In the genomic region with DNA sequence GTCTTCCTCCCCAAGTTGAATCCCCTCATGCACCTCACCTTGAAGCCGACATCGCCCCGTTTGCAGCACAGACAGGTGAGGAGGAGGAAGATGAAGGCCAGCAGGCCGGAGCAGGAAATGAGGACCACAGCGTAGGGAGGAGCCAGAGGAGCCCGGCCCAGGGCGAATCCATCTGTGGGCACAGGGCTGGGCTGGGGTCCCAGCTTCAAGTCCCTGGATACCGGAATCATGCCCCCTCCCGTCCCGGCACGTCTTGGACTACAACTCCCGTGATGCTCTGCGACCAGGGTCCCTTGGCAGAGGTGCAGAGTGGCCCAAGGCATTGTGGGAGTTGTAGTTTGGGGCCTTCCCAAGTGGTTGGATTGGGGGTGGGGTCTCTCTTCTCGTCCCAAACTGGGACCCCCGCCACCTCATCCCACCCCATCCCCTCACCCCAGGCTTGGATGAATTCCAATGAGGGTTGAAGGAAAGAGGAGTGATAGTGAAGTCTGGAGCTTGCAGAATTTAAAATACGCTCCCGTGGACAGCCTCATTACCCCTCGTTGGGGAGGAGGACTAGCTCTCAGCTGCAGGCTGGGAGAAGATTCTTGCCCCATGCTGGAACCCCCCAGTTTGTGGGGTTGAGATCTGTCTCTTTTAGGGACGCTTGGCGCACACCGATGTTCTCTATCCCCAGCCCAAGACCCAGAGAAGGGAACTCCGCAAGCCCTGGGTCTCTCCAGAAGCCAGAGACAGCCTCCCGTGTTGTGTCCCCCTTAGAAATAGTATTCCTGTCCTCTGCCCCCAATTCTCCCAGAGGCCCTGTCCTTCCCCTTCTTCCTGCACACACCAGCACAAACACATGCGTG, we compare ENCODE assay signal across 1 cellular context.
TF ChIP-seq lines count a peak whose summit lies in the region.

No MANE protein-coding gene starts in this region.

TF ChIP-seq in HEK293, 187 proteins besides CTCF, POLR2A, EP300 and RAD21 (continued from another document and continues in another):
- TF ChIP-seq ZNF560 (tag by site-specific recombination; IDR thresholded peaks at IDR 0.05; ENCODE audit: borderline replicate concordance) (no peak), ZNF146 (tag by site-specific recombination; IDR thresholded peaks at IDR 0.05) (no peak), ZBTB21 (tag by site-specific recombination; IDR thresholded peaks at IDR 0.05) (no peak), ZNF274 (IDR thresholded peaks at IDR 0.05; ENCODE audit: low read length) (no peak), ZNF274 (tag by site-specific recombination; IDR thresholded peaks at IDR 0.05; ENCODE audit: borderline replicate concordance) (no peak), ZNF221 (tag by site-specific recombination; IDR thresholded peaks at IDR 0.05; ENCODE audit: borderline replicate concordance) (no peak), ZNF660 (tag by site-specific recombination; IDR thresholded peaks at IDR 0.05) (no peak), ZNF544 (tag by site-specific recombination; IDR thresholded peaks at IDR 0.05) (no peak), ZNF585B (tag by site-specific recombination; IDR thresholded peaks at IDR 0.05) (no peak), ZNF335 (tag by site-specific recombination; conservative IDR thresholded peaks at IDR 0.05) (peak; percentile 89), ZNF24 (tag by site-specific recombination; IDR thresholded peaks at IDR 0.05) (no peak), ZNF561 (tag by site-specific recombination; IDR thresholded peaks at IDR 0.05; ENCODE audit: borderline replicate concordance) (no peak), ZNF350 (tag by site-specific recombination; IDR thresholded peaks at IDR 0.05) (no peak), ZNF670 (tag by site-specific recombination; IDR thresholded peaks at IDR 0.05; ENCODE audit: low read depth) (no peak), YY1 (tag by site-specific recombination; IDR thresholded peaks at IDR 0.05) (no peak), ZNF121 (tag by site-specific recombination; IDR thresholded peaks at IDR 0.05) (no peak), IKZF3 (tag by site-specific recombination; IDR thresholded peaks at IDR 0.05) (no peak), HOXA7 (CRISPR knock-in tag; IDR thresholded peaks at IDR 0.05; ENCODE audit: borderline replicate concordance) (no peak), KLF9 (tag by site-specific recombination; IDR thresholded peaks at IDR 0.05; ENCODE audit: low read depth) (no peak), ZNF530 (tag by site-specific recombination; IDR thresholded peaks at IDR 0.05; ENCODE audit: low read depth) (no peak), TRIM28 (IDR thresholded peaks at IDR 0.05; ENCODE audit: borderline replicate concordance, low read length) (no peak), ZNF548 (tag by site-specific recombination; IDR thresholded peaks at IDR 0.05) (no peak), ZNF747 (tag by site-specific recombination; IDR thresholded peaks at IDR 0.05) (no peak), ZNF133 (tag by site-specific recombination; IDR thresholded peaks at IDR 0.05) (no peak), OVOL3 (tag by site-specific recombination; IDR thresholded peaks at IDR 0.05) (no peak), ZNF16 (tag by site-specific recombination; IDR thresholded peaks at IDR 0.05; ENCODE audit: low read depth) (no peak), ZNF473 (tag by site-specific recombination; IDR thresholded peaks at IDR 0.05) (no peak), ZNF558 (tag by site-specific recombination; IDR thresholded peaks at IDR 0.05) (no peak), SP3 (tag by site-specific recombination; IDR thresholded peaks at IDR 0.05) (peak; percentile 52), ZNF37A (tag by site-specific recombination; IDR thresholded peaks at IDR 0.05) (no peak), HOXD13 (CRISPR knock-in tag; IDR thresholded peaks at IDR 0.05; ENCODE audit: borderline replicate concordance) (no peak), ZBTB20 (tag by site-specific recombination; IDR thresholded peaks at IDR 0.05) (peak; percentile 50; the same call in 1 of the 2 replicates), ZNF302 (tag by site-specific recombination; IDR thresholded peaks at IDR 0.05; ENCODE audit: low read depth) (no peak), BCL11A (tag by site-specific recombination; IDR thresholded peaks at IDR 0.05; ENCODE audit: low read depth) (no peak), ZNF624 (tag by site-specific recombination; IDR thresholded peaks at IDR 0.05) (no peak)
- TF ChIP-seq, protein P1, sequence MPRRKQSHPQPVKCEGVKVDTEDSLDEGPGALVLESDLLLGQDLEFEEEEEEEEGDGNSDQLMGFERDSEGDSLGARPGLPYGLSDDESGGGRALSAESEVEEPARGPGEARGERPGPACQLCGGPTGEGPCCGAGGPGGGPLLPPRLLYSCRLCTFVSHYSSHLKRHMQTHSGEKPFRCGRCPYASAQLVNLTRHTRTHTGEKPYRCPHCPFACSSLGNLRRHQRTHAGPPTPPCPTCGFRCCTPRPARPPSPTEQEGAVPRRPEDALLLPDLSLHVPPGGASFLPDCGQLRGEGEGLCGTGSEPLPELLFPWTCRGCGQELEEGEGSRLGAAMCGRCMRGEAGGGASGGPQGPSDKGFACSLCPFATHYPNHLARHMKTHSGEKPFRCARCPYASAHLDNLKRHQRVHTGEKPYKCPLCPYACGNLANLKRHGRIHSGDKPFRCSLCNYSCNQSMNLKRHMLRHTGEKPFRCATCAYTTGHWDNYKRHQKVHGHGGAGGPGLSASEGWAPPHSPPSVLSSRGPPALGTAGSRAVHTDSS (tag by site-specific recombination; IDR thresholded peaks at IDR 0.05) = peak; percentile 96
- TF ChIP-seq, protein P2, sequence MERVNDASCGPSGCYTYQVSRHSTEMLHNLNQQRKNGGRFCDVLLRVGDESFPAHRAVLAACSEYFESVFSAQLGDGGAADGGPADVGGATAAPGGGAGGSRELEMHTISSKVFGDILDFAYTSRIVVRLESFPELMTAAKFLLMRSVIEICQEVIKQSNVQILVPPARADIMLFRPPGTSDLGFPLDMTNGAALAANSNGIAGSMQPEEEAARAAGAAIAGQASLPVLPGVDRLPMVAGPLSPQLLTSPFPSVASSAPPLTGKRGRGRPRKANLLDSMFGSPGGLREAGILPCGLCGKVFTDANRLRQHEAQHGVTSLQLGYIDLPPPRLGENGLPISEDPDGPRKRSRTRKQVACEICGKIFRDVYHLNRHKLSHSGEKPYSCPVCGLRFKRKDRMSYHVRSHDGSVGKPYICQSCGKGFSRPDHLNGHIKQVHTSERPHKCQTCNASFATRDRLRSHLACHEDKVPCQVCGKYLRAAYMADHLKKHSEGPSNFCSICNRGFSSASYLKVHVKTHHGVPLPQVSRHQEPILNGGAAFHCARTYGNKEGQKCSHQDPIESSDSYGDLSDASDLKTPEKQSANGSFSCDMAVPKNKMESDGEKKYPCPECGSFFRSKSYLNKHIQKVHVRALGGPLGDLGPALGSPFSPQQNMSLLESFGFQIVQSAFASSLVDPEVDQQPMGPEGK (tag by site-specific recombination; IDR thresholded peaks at IDR 0.05) = peak; percentile 51
- TF ChIP-seq, protein P3, sequence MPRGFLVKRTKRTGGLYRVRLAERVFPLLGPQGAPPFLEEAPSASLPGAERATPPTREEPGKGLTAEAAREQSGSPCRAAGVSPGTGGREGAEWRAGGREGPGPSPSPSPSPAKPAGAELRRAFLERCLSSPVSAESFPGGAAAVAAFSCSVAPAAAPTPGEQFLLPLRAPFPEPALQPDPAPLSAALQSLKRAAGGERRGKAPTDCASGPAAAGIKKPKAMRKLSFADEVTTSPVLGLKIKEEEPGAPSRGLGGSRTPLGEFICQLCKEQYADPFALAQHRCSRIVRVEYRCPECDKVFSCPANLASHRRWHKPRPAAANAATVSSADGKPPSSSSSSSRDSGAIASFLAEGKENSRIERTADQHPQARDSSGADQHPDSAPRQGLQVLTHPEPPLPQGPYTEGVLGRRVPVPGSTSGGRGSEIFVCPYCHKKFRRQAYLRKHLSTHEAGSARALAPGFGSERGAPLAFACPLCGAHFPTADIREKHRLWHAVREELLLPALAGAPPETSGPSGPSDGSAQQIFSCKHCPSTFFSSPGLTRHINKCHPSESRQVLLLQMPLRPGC (tag by site-specific recombination; IDR thresholded peaks at IDR 0.05) = no peak
- TF ChIP-seq, protein P4, sequence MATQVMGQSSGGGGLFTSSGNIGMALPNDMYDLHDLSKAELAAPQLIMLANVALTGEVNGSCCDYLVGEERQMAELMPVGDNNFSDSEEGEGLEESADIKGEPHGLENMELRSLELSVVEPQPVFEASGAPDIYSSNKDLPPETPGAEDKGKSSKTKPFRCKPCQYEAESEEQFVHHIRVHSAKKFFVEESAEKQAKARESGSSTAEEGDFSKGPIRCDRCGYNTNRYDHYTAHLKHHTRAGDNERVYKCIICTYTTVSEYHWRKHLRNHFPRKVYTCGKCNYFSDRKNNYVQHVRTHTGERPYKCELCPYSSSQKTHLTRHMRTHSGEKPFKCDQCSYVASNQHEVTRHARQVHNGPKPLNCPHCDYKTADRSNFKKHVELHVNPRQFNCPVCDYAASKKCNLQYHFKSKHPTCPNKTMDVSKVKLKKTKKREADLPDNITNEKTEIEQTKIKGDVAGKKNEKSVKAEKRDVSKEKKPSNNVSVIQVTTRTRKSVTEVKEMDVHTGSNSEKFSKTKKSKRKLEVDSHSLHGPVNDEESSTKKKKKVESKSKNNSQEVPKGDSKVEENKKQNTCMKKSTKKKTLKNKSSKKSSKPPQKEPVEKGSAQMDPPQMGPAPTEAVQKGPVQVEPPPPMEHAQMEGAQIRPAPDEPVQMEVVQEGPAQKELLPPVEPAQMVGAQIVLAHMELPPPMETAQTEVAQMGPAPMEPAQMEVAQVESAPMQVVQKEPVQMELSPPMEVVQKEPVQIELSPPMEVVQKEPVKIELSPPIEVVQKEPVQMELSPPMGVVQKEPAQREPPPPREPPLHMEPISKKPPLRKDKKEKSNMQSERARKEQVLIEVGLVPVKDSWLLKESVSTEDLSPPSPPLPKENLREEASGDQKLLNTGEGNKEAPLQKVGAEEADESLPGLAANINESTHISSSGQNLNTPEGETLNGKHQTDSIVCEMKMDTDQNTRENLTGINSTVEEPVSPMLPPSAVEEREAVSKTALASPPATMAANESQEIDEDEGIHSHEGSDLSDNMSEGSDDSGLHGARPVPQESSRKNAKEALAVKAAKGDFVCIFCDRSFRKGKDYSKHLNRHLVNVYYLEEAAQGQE (tag by site-specific recombination; IDR thresholded peaks at IDR 0.05) = no peak
- TF ChIP-seq, protein P5, sequence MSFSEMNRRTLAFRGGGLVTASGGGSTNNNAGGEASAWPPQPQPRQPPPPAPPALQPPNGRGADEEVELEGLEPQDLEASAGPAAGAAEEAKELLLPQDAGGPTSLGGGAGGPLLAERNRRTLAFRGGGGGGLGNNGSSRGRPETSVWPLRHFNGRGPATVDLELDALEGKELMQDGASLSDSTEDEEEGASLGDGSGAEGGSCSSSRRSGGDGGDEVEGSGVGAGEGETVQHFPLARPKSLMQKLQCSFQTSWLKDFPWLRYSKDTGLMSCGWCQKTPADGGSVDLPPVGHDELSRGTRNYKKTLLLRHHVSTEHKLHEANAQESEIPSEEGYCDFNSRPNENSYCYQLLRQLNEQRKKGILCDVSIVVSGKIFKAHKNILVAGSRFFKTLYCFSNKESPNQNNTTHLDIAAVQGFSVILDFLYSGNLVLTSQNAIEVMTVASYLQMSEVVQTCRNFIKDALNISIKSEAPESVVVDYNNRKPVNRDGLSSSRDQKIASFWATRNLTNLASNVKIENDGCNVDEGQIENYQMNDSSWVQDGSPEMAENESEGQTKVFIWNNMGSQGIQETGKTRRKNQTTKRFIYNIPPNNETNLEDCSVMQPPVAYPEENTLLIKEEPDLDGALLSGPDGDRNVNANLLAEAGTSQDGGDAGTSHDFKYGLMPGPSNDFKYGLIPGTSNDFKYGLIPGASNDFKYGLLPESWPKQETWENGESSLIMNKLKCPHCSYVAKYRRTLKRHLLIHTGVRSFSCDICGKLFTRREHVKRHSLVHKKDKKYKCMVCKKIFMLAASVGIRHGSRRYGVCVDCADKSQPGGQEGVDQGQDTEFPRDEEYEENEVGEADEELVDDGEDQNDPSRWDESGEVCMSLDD (tag by site-specific recombination; IDR thresholded peaks at IDR 0.05) = peak; percentile 46; the same call in 1 of the 2 replicates
- TF ChIP-seq, protein P6, sequence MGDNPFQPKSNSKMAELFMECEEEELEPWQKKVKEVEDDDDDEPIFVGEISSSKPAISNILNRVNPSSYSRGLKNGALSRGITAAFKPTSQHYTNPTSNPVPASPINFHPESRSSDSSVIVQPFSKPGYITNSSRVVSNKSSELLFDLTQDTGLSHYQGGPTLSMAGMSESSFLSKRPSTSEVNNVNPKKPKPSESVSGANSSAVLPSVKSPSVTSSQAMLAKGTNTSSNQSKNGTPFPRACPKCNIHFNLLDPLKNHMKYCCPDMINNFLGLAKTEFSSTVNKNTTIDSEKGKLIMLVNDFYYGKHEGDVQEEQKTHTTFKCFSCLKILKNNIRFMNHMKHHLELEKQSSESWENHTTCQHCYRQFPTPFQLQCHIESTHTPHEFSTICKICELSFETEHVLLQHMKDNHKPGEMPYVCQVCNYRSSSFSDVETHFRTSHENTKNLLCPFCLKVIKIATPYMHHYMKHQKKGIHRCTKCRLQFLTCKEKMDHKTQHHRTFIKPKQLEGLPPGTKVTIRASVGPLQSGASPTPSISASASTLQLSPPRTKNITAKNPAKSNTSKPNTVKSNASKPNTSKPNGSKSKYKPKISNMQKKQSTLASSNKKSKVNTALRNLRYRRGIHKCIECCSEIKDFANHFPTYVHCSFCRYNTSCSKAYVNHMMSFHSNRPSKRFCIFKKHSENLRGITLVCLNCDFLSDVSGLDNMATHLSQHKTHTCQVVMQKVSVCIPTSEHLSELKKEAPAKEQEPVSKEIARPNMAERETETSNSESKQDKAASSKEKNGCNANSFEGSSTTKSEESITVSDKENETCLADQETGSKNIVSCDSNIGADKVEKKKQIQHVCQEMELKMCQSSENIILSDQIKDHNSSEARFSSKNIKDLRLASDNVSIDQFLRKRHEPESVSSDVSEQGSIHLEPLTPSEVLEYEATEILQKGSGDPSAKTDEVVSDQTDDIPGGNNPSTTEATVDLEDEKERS (tag by site-specific recombination; IDR thresholded peaks at IDR 0.05) = no peak
- TF ChIP-seq, protein P7, sequence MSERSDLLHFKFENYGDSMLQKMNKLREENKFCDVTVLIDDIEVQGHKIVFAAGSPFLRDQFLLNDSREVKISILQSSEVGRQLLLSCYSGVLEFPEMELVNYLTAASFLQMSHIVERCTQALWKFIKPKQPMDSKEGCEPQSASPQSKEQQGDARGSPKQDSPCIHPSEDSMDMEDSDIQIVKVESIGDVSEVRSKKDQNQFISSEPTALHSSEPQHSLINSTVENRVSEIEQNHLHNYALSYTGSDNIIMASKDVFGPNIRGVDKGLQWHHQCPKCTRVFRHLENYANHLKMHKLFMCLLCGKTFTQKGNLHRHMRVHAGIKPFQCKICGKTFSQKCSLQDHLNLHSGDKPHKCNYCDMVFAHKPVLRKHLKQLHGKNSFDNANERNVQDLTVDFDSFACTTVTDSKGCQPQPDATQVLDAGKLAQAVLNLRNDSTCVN (tag by site-specific recombination; optimal IDR thresholded peaks at IDR 0.05) = no peak
